In genomic region chr19:23800868-23801267, GRCh38 we compare ENCODE assay signal across 19 cellular contexts. TPM values are rescaled to one million over a fixed set of nuclear protein-coding genes. Genes with fewer than 3 reads are reported as not detected.
DNase-seq lines count a peak whose midpoint lies in the region; ATAC-seq and TF ChIP-seq lines count a peak whose summit lies in the region.
"Had no signal": no experiment of that assay in that cellular context is flagged by ENCODE, and none has a peak within 500 bp of the region (broad histone marks: within the 10 kb centered on the region; RNA-seq: fewer than 3 reads in every experiment).

No MANE protein-coding gene starts in this region.

- H3K27me3 ChIP-seq in BLaER1 treated with 17β-estradiol and CSF1 and Interleukin-3, amounts not matched to agents 10 nM and 100 nM: no peaks in the 10 kb centered on the region
- H3K27me3 ChIP-seq in MM.1S (replicated peaks; ENCODE audit: insufficient read depth, low read length): no peaks in the 10 kb centered on the region

- 0 out of 22 replicates have a peak, but pooled peaks cover 0 to 3% (median 0%) of the 10 kb centered on the region in 11 experiments for H3K36me3 ChIP-seq in BLaER1 treated with 17β-estradiol and CSF1 and Interleukin-3, amounts not matched to agents 10 nM and 100 nM
- no peaks in the 10 kb centered on the region for H3K36me3 ChIP-seq in MM.1S (replicated peaks; ENCODE audit: insufficient read depth, low read length)

- peaks cover 42 to 63% (median 53%) of the 10 kb centered on the region in 11 experiments for H3K9me3 ChIP-seq in BLaER1 treated with 17β-estradiol and CSF1 and Interleukin-3, amounts not matched to agents 10 nM and 100 nM (replicated peaks in 1 of 11)
- H3K9me3 ChIP-seq in MM.1S (replicated peaks; ENCODE audit: insufficient read depth, low read length): no peaks in the 10 kb centered on the region

- peak overlapping the region in 4 of 11 experiments; percentile 48 to 76 (median 59); a peak in 4 of 22 replicates for H3K27ac ChIP-seq in BLaER1 treated with 17β-estradiol and CSF1 and Interleukin-3, amounts not matched to agents 10 nM and 100 nM
- peak overlapping the region; percentile 81; the same call in 1 of the 2 replicates for H3K27ac ChIP-seq in MM.1S (ENCODE audit: low read length)
- H3K27ac ChIP-seq: PC-9 had no signal

- H3K4me3 ChIP-seq in BLaER1 treated with 17β-estradiol and CSF1 and Interleukin-3, amounts not matched to agents 10 nM and 100 nM: no peak overlapping the region
- no peak overlapping the region for H3K4me3 ChIP-seq in MM.1S (ENCODE audit: low read length)
- H3K4me3 ChIP-seq: PC-9 had no signal

- no peak overlapping the region for H2AFZ ChIP-seq in MM.1S (ENCODE audit: low read length)
- H2AFZ ChIP-seq: PC-9 had no signal

- peaks cover 14% of the 10 kb centered on the region for H3K36me3 Mint-ChIP-seq in activated CD4-positive, alpha-beta T cell treated with anti-CD3 and anti-CD28 coated beads, Interleukin-2, amount 10 ng/mL, durations not matched to agents 7 days and 5 days (ENCODE audit: low read depth)
- H3K36me3 Mint-ChIP-seq in effector memory CD8-positive, alpha-beta T cell (ENCODE audit: insufficient read depth): no peaks in the 10 kb centered on the region

- no peaks in the 10 kb centered on the region for H3K9me2 ChIP-seq in MM.1S (replicated peaks; ENCODE audit: insufficient read depth, low read length)

- no peak overlapping the region for H3K4me3 Mint-ChIP-seq in activated CD4-positive, alpha-beta T cell treated with anti-CD3 and anti-CD28 coated beads, Interleukin-2, amount 10 ng/mL, durations not matched to agents 7 days and 5 days
- peak overlapping the region in 1 of 2 donors; percentile 70 for H3K4me3 Mint-ChIP-seq in effector memory CD8-positive, alpha-beta T cell

- no peak for DNase-seq in activated CD4-positive, alpha-beta T cell treated with anti-CD3 and anti-CD28 coated beads, Interleukin-2, amount 10 ng/mL, durations not matched to agents 7 days and 5 days
- no peak for DNase-seq in activated CD4-positive, alpha-beta T cell treated with anti-CD3 and anti-CD28 coated beads, Interleukin-2, amount 50 U/mL, for 48 hours
- DNase-seq in MM.1S: no peak
- DNase-seq in effector memory CD8-positive, alpha-beta T cell: no peak
- no peak for DNase-seq in stimulated activated naive CD4-positive, alpha-beta T cell (lab: John Stamatoyannopoulos, UW)
- DNase-seq: DND-41, GDM1, KBM-7, NCI-H1092 treated with DMSO at 0.1 percent for 48 hours, NCI-H1694, NCI-H2107, NCI-H226, NCI-H526, PC-9, Right ventricle myocardium superior had no signal

- H4K20me1 ChIP-seq in BLaER1 treated with 17β-estradiol and CSF1 and Interleukin-3, amounts not matched to agents 10 nM and 100 nM: no peaks in the 10 kb centered on the region
- no peaks in the 10 kb centered on the region for H4K20me1 ChIP-seq in MM.1S (ENCODE audit: insufficient read depth, low read length)

- peak overlapping the region in 8 of 11 experiments; percentile 49 to 71 (median 59); a peak in 14 of 22 replicates for H3K4me2 ChIP-seq in BLaER1 treated with 17β-estradiol and CSF1 and Interleukin-3, amounts not matched to agents 10 nM and 100 nM
- H3K4me2 ChIP-seq in MM.1S (ENCODE audit: low read depth, low read length): peak overlapping the region; percentile 11; the same call in 1 of the 2 replicates
- H3K4me2 ChIP-seq: PC-9 had no signal

- peaks cover 3% of the 10 kb centered on the region for H3F3A ChIP-seq in MM.1S (ENCODE audit: insufficient read depth, low read length)

- peaks cover 34% of the 10 kb centered on the region for H3K4me1 Mint-ChIP-seq in activated CD4-positive, alpha-beta T cell treated with anti-CD3 and anti-CD28 coated beads, Interleukin-2, amount 10 ng/mL, durations not matched to agents 7 days and 5 days
- peaks cover 11 to 14% of the 10 kb centered on the region in 2 donors for H3K4me1 Mint-ChIP-seq in effector memory CD8-positive, alpha-beta T cell (ENCODE audit: low read depth in 2 of 2)

- CTCF ChIA-PET in activated CD4-positive, alpha-beta T cell treated with anti-CD3 and anti-CD28 coated beads, Interleukin-2, amount 10 ng/mL, durations not matched to agents 7 days and 5 days (lab: Charles Lee): no interaction called here

- H3K4me1 ChIP-seq in BLaER1 treated with 17β-estradiol and CSF1 and Interleukin-3, amounts not matched to agents 10 nM and 100 nM: peaks cover 13 to 26% (median 20%) of the 10 kb centered on the region in 10 experiments; a peak in 19 of 20 replicates
- 0 out of 2 replicates have a peak, but pooled peaks cover 4% of the 10 kb centered on the region for H3K4me1 ChIP-seq in MM.1S (ENCODE audit: low read length)

- no peak overlapping the region for H3K9ac ChIP-seq in BLaER1 treated with 17β-estradiol and CSF1 and Interleukin-3, amounts not matched to agents 10 nM and 100 nM
- H3K9ac ChIP-seq in MM.1S (ENCODE audit: low read length): 0 out of 2 replicates have a peak overlapping the region, but pooled peaks have one; percentile 4

- peak overlapping the region; percentile 60 for H3K27ac Mint-ChIP-seq in activated CD4-positive, alpha-beta T cell treated with anti-CD3 and anti-CD28 coated beads, Interleukin-2, amount 10 ng/mL, durations not matched to agents 7 days and 5 days
- H3K27ac Mint-ChIP-seq in effector memory CD8-positive, alpha-beta T cell: peak overlapping the region; percentile 80 to 92

- no peaks in the 10 kb centered on the region for H3K27me3 Mint-ChIP-seq in activated CD4-positive, alpha-beta T cell treated with anti-CD3 and anti-CD28 coated beads, Interleukin-2, amount 10 ng/mL, durations not matched to agents 7 days and 5 days
- no peaks in the 10 kb centered on the region for H3K27me3 Mint-ChIP-seq in effector memory CD8-positive, alpha-beta T cell

- ATAC-seq in effector memory CD8-positive, alpha-beta T cell (replicated peaks): no peak
- no peak for ATAC-seq in GM21526 (IDR thresholded peaks at IDR 0.05; ENCODE audit: low FRiP score, unreplicated experiment)
- no peak for ATAC-seq in HG02840 (IDR thresholded peaks at IDR 0.05; ENCODE audit: low FRiP score, unreplicated experiment)

- no peak for TF ChIP-seq CTCF in MM.1S (IDR thresholded peaks at IDR 0.05; ENCODE audit: low read length)

- POLR2A ChIA-PET in activated CD4-positive, alpha-beta T cell treated with anti-CD3 and anti-CD28 coated beads, Interleukin-2, amount 10 ng/mL, durations not matched to agents 7 days and 5 days (lab: Charles Lee): interaction anchor here (0.6 kb wide), 1 partner anchor 28 kb away, joined by 4 read pairs; no protein-coding TSS in a partner anchor

- H3K9me3 Mint-ChIP-seq in activated CD4-positive, alpha-beta T cell treated with anti-CD3 and anti-CD28 coated beads, Interleukin-2, amount 10 ng/mL, durations not matched to agents 7 days and 5 days: peaks cover 20% of the 10 kb centered on the region
- H3K9me3 Mint-ChIP-seq in effector memory CD8-positive, alpha-beta T cell: no peaks in the 10 kb centered on the region

- no peaks in the 10 kb centered on the region for H3K79me2 ChIP-seq in MM.1S (ENCODE audit: low read length)

RNA-seq across cellular contexts. Expression of gene ZNF681, which starts 42.2 kb away (rescaled TPM):
- 1 to 10 TPM; 4.6 to 5.2 TPM for total RNA-seq in activated CD4-positive, alpha-beta T cell treated with anti-CD3 and anti-CD28 coated beads, Interleukin-2, amount 10 ng/mL, durations not matched to agents 7 days and 5 days
- total RNA-seq: MCF 10A had no signal
